Comparison of ENCODE assay signal across 15 cellular contexts in genomic region chr2:235695602-235695895, GRCh38.
"Had no signal": no experiment of that assay in that cellular context is flagged by ENCODE, and none has a peak within 500 bp of the region (broad histone marks: within the 10 kb centered on the region; RNA-seq: fewer than 3 reads in every experiment).

No MANE protein-coding gene starts in this region.

- H3K4me1 ChIP-seq: foreskin keratinocyte, testis had no signal

- H3K4me3 ChIP-seq: left lung, skin epidermis, testis, upper lobe of right lung had no signal

- H3K36me3 Mint-ChIP-seq: activated naive CD8-positive, alpha-beta T cell had no signal

- ATAC-seq: foreskin keratinocyte; left lung; stimulated activated naive CD8-positive, alpha-beta T cell treated with anti-CD3 and anti-CD28 coated beads, Interleukin-15, amount 100 ng/mL, for 72 hours; upper lobe of right lung had no signal

- H3K4me3 Mint-ChIP-seq: activated naive CD8-positive, alpha-beta T cell; stimulated activated naive CD8-positive, alpha-beta T cell treated with anti-CD3 and anti-CD28 coated beads, Interleukin-15, amount 100 ng/mL, for 72 hours had no signal

- H3K9me3 Mint-ChIP-seq: stimulated activated naive CD8-positive, alpha-beta T cell treated with anti-CD3 and anti-CD28 coated beads, Interleukin-15, amount 100 ng/mL, for 72 hours had no signal

- H3K27ac Mint-ChIP-seq: activated naive CD8-positive, alpha-beta T cell; stimulated activated naive CD8-positive, alpha-beta T cell treated with anti-CD3 and anti-CD28 coated beads, Interleukin-15, amount 100 ng/mL, for 72 hours had no signal

- H3K27ac ChIP-seq: epithelial cell of prostate, foreskin keratinocyte, left lung, skin epidermis, testis, upper lobe of right lung, VCaP had no signal

- H3K36me3 ChIP-seq: left lung, upper lobe of right lung had no signal

- DNase-seq: activated CD4-positive, alpha-beta T cell treated with anti-CD3 and anti-CD28 coated beads for 1 hour; activated gamma-delta T cell treated with Interleukin-2 at 50 U/mL for 16 hours; foreskin keratinocyte; mammary epithelial cell; stimulated activated CD4-positive, alpha-beta T cell treated with anti-CD3 and anti-CD28 coated beads, Interleukin-15, amount 100 ng/mL, for 24 hours; stimulated activated CD4-positive, alpha-beta T cell treated with anti-CD3 and anti-CD28 coated beads, Interleukin-4, amount 100 ng/mL, for 1 hour; stimulated activated naive CD8-positive, alpha-beta T cell treated with anti-CD3 and anti-CD28 coated beads, Interleukin-15, amount 100 ng/mL, for 72 hours; T-helper 2 cell; testis; upper lobe of right lung had no signal

- H3K9me3 ChIP-seq: left lung, testis, upper lobe of right lung had no signal

- H3K27me3 ChIP-seq: foreskin keratinocyte, left lung, testis, upper lobe of right lung had no signal

- H3K4me1 Mint-ChIP-seq: stimulated activated naive CD8-positive, alpha-beta T cell treated with anti-CD3 and anti-CD28 coated beads, Interleukin-15, amount 100 ng/mL, for 72 hours had no signal

- H3K27me3 Mint-ChIP-seq: activated naive CD8-positive, alpha-beta T cell; stimulated activated naive CD8-positive, alpha-beta T cell treated with anti-CD3 and anti-CD28 coated beads, Interleukin-15, amount 100 ng/mL, for 72 hours had no signal
